8 cellular contexts compared by ENCODE assay signal in the genomic region with DNA sequence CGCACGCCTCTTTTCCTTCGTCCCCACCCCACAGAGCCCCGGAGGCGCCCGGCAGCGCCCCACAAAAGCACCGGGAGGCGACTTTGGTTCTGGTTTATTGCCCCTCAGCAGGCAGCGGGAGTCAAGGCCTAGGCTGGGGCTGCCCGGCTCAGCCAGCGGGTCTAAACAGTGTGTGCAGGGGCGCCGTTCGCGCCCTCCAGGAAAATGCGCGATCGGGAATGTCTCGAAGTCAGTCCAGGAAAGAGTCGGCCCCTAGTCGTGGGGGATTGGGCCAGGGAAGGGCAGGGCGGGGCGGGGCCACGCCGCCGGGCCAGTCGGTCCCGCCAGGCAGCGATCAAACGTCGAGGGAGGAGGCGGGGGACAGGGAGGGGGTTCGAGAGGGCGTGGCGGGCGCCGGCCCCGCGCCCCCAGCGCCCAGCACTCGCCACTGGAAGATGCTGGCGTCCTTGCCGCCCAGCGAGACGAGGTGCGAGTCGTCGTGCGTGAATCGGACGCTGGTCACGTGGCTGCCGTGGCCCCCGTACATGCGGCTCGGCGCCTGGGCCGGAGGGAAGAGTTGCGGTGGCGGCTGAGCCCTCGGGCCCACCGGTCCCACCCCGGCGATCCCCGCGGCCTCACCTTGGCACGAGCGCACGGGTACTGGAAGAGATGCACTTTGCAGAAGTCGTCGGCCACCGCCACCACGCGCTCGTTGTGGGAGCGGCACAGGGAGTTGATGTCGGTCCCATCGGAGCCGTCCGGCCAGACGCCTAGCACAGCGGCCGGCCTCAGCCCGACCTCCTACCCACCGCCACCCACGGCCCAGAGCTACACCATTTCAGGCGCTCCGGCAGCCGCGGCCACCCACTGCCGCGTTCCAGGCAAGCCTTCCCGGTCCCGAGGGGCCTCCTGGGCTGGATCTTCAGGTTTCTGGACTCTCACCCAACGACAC. TPM values are rescaled to one million over a fixed set of nuclear protein-coding genes. Genes with fewer than 3 reads are reported as not detected.
DNase-seq lines count a peak whose midpoint lies in the region; ATAC-seq and TF ChIP-seq lines count a peak whose summit lies in the region.

No MANE protein-coding gene starts in this region.

- DNase-seq in activated naive CD4-positive, alpha-beta T cell treated with anti-CD3 and anti-CD28 coated beads for 36 hours, result peak; percentile 28
- DNase-seq in activated naive CD4-positive, alpha-beta T cell treated with Interleukin-2 at 50 U/mL for 16 hours, result no peak
- DNase-seq in NCI-H2196 (lab: John Stamatoyannopoulos, UW; ENCODE audit: unreplicated experiment), result peak; percentile 87
- no peak for DNase-seq in activated naive CD8-positive, alpha-beta T cell treated with anti-CD3 and anti-CD28 coated beads for 36 hours
- DNase-seq in glutamatergic neuron, result peak; percentile 66
- DNase-seq in GM10266 (ENCODE audit: extremely low spot score), result no peak

- H3K4me3 ChIP-seq in neuron (ENCODE audit: low read length), result peak overlapping the region; percentile 3

- TF ChIP-seq CTCF in glutamatergic neuron (IDR thresholded peaks at IDR 0.05; ENCODE audit: partially characterized antibody, unreplicated experiment) (peak; percentile 23), GM10266 (IDR thresholded peaks at IDR 0.05; ENCODE audit: control insufficient read depth, insufficient read depth, low read depth, missing control alignments) (no peak)

- no peak for ATAC-seq in HG02938 (IDR thresholded peaks at IDR 0.05; ENCODE audit: unreplicated experiment)

- H3K9me3 Mint-ChIP-seq in activated naive CD4-positive, alpha-beta T cell treated with anti-CD3 and anti-CD28 coated beads for 36 hours, result no peaks in the 10 kb centered on the region
- H3K9me3 Mint-ChIP-seq in activated naive CD8-positive, alpha-beta T cell treated with anti-CD3 and anti-CD28 coated beads for 36 hours, result peaks cover 1% of the 10 kb centered on the region
- H3K9me3 Mint-ChIP-seq in glutamatergic neuron (ENCODE audit: unreplicated experiment), result peaks cover 29% of the 10 kb centered on the region

- CTCF ChIA-PET in activated naive CD4-positive, alpha-beta T cell treated with anti-CD3 and anti-CD28 coated beads for 36 hours (lab: Charles Lee), result interaction anchor here (1.0 to 2.1 kb wide), 4 partner anchors 9 to 65 kb away, joined by 4 to 15 read pairs (median 8); a partner anchor contains a TSS

- intact Hi-C loops in activated naive CD4-positive, alpha-beta T cell treated with anti-CD3 and anti-CD28 coated beads for 36 hours (cut with micrococcal nuclease), result no loop called here

- peak overlapping the region; percentile 91 for H3K4me3 Mint-ChIP-seq in activated naive CD4-positive, alpha-beta T cell treated with anti-CD3 and anti-CD28 coated beads for 36 hours
- H3K4me3 Mint-ChIP-seq in activated naive CD8-positive, alpha-beta T cell treated with anti-CD3 and anti-CD28 coated beads for 36 hours, result peak overlapping the region; percentile 71
- peak overlapping the region; percentile 99 for H3K4me3 Mint-ChIP-seq in glutamatergic neuron (ENCODE audit: unreplicated experiment)

- peaks cover 34% of the 10 kb centered on the region for H3K4me1 ChIP-seq in neuron (ENCODE audit: insufficient read depth, low read length)

- H3K27me3 Mint-ChIP-seq in activated naive CD4-positive, alpha-beta T cell treated with anti-CD3 and anti-CD28 coated beads for 36 hours (ENCODE audit: low read depth), result no peaks in the 10 kb centered on the region
- no peaks in the 10 kb centered on the region for H3K27me3 Mint-ChIP-seq in activated naive CD8-positive, alpha-beta T cell treated with anti-CD3 and anti-CD28 coated beads for 36 hours
- peaks cover 27% of the 10 kb centered on the region for H3K27me3 Mint-ChIP-seq in glutamatergic neuron (ENCODE audit: unreplicated experiment)

- peaks cover 44% of the 10 kb centered on the region for H3K4me1 Mint-ChIP-seq in activated naive CD4-positive, alpha-beta T cell treated with anti-CD3 and anti-CD28 coated beads for 36 hours (ENCODE audit: low read depth)
- peaks cover 45% of the 10 kb centered on the region for H3K4me1 Mint-ChIP-seq in activated naive CD8-positive, alpha-beta T cell treated with anti-CD3 and anti-CD28 coated beads for 36 hours
- H3K4me1 Mint-ChIP-seq in glutamatergic neuron (ENCODE audit: low read depth, unreplicated experiment), result peaks cover 23% of the 10 kb centered on the region

- H3K9me3 ChIP-seq in neuron (ENCODE audit: low read length), result no peaks in the 10 kb centered on the region

- peaks cover 66% of the 10 kb centered on the region for H3K36me3 Mint-ChIP-seq in activated naive CD4-positive, alpha-beta T cell treated with anti-CD3 and anti-CD28 coated beads for 36 hours (ENCODE audit: low read depth)
- peaks cover 59% of the 10 kb centered on the region for H3K36me3 Mint-ChIP-seq in activated naive CD8-positive, alpha-beta T cell treated with anti-CD3 and anti-CD28 coated beads for 36 hours
- H3K36me3 Mint-ChIP-seq in glutamatergic neuron (ENCODE audit: unreplicated experiment), result peaks cover 8% of the 10 kb centered on the region

- peaks cover 27% of the 10 kb centered on the region for H3K36me3 ChIP-seq in neuron (ENCODE audit: insufficient read depth, low read length)

- peak overlapping the region; percentile 99 for H3K27ac Mint-ChIP-seq in activated naive CD4-positive, alpha-beta T cell treated with anti-CD3 and anti-CD28 coated beads for 36 hours
- H3K27ac Mint-ChIP-seq in activated naive CD8-positive, alpha-beta T cell treated with anti-CD3 and anti-CD28 coated beads for 36 hours, result peak overlapping the region; percentile 85
- H3K27ac Mint-ChIP-seq in glutamatergic neuron (ENCODE audit: unreplicated experiment), result peak overlapping the region; percentile 86

- H3K27me3 ChIP-seq in neuron (ENCODE audit: insufficient read depth, low read length), result no peaks in the 10 kb centered on the region

- H2AFZ ChIP-seq in neuron (ENCODE audit: low read depth, low read length), result no peak overlapping the region

RNA-seq across cellular contexts. Expression of a gene that starts 0.7 kb away (rescaled TPM):
- total RNA-seq in activated naive CD4-positive, alpha-beta T cell treated with anti-CD3 and anti-CD28 coated beads for 36 hours, result 100 to 1,000 TPM; 191 to 197 TPM
- 100 to 1,000 TPM; 196 to 200 TPM for total RNA-seq in activated naive CD8-positive, alpha-beta T cell treated with anti-CD3 and anti-CD28 coated beads for 36 hours
- total RNA-seq in glutamatergic neuron (ENCODE audit: unreplicated experiment), result 172 TPM

RNA-seq across cellular contexts. Expression of a gene that starts 10.2 kb away (rescaled TPM):
- 10 to 100 TPM; 81.8 to 97.1 TPM for total RNA-seq in activated naive CD4-positive, alpha-beta T cell treated with anti-CD3 and anti-CD28 coated beads for 36 hours
- total RNA-seq in activated naive CD8-positive, alpha-beta T cell treated with anti-CD3 and anti-CD28 coated beads for 36 hours, result 100 to 1,000 TPM; 112 to 121 TPM
- total RNA-seq in glutamatergic neuron (ENCODE audit: unreplicated experiment), result 26.7 TPM

RNA-seq across cellular contexts. Expression of a gene that starts 10.7 kb away (rescaled TPM):
- total RNA-seq in activated naive CD4-positive, alpha-beta T cell treated with anti-CD3 and anti-CD28 coated beads for 36 hours, result 1 to 10 TPM in 1 of 2 experiments, under 1 TPM in 1; 0.52 to 1.0 TPM
- 1 to 10 TPM; 2.0 to 2.8 TPM for total RNA-seq in activated naive CD8-positive, alpha-beta T cell treated with anti-CD3 and anti-CD28 coated beads for 36 hours
- total RNA-seq in glutamatergic neuron (ENCODE audit: unreplicated experiment), result 1.3 TPM

RNA-seq across cellular contexts. Expression of a gene that starts 11.1 kb away (rescaled TPM):
- 10 to 100 TPM; 38.2 to 42.0 TPM for total RNA-seq in activated naive CD4-positive, alpha-beta T cell treated with anti-CD3 and anti-CD28 coated beads for 36 hours
- 10 to 100 TPM; 29.1 to 32.2 TPM for total RNA-seq in activated naive CD8-positive, alpha-beta T cell treated with anti-CD3 and anti-CD28 coated beads for 36 hours
- total RNA-seq in glutamatergic neuron (ENCODE audit: unreplicated experiment), result 29.7 TPM

RNA-seq across cellular contexts. Expression of a gene that starts 19.4 kb away (rescaled TPM):
- total RNA-seq in activated naive CD4-positive, alpha-beta T cell treated with anti-CD3 and anti-CD28 coated beads for 36 hours, result 10 to 100 TPM; 43.1 to 45.7 TPM
- 10 to 100 TPM; 63.0 to 68.7 TPM for total RNA-seq in activated naive CD8-positive, alpha-beta T cell treated with anti-CD3 and anti-CD28 coated beads for 36 hours
- total RNA-seq in glutamatergic neuron (ENCODE audit: unreplicated experiment), result 71.6 TPM

Comparison
In these comparisons a context has a peak if more than half of its experiments do, and no peak if none do; other contexts are left out.
1. DNase-seq: peak in activated naive CD4-positive, alpha-beta T cell treated with anti-CD3 and anti-CD28 coated beads for 36 hours (single experiment), NCI-H2196 (single experiment) and glutamatergic neuron (single experiment); none in activated naive CD4-positive, alpha-beta T cell treated with Interleukin-2 at 50 U/mL for 16 hours (single experiment), activated naive CD8-positive, alpha-beta T cell treated with anti-CD3 and anti-CD28 coated beads for 36 hours (single experiment) and GM10266 (single experiment).
2. Peak in every context shown above with its lines, with median percentiles within 50 percentile points of each other: H3K27ac Mint-ChIP-seq and H3K4me3 Mint-ChIP-seq.